ENCODE assay signal across 1 cellular context in genomic region chr16:85944572-85945423, GRCh38.
TF ChIP-seq lines count a peak whose summit lies in the region.

No MANE protein-coding gene starts in this region.

TF ChIP-seq in HepG2, 621 proteins besides CTCF, POLR2A, EP300 and RAD21:
- no peak for TF ChIP-seq CEBPB (IDR thresholded peaks at IDR 0.05; ENCODE audit: borderline replicate concordance, low read depth, low read length)
- TF ChIP-seq HNF4A (CRISPR knock-in tag; IDR thresholded peaks at IDR 0.05) = peak; percentile 43
- 0 out of 2 replicates have a peak, but pooled peaks have one; percentile 45 for TF ChIP-seq ESRRA (CRISPR knock-in tag; IDR thresholded peaks at IDR 0.05; ENCODE audit: low read depth)
